ENCODE assay signal across 1 cellular context in the genomic region with DNA sequence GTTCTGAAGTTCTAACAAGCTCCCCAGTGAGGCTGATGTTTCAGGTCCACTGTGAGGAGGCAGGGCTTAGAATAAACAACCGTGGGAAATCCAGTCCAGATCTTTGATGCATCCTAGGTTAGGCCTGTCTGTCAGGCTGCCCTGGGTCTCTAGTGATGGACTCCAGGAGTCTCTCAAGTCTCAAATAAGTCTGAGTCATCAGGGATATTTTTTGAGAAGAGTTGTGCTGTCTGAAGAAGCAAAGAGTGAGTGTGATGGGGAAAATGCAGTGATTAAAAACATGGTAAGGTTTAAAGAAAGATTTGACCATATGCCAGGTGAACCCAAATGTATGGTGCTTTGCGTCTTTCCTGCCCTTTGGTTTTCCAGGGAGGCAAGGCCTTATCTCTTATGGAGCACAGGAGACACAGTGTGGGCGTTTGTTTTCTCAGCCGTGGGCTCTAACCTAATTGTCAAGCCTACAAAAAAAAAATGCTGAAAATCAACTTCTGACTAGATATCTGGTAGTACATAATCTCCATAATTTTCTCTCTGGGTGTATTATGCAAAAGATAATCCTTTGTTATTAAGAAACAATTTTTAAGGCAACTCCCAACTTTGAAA.
TF ChIP-seq lines count a peak whose summit lies in the region.

No MANE protein-coding gene starts in this region.

TF ChIP-seq in K562, 482 proteins besides CTCF, POLR2A, EP300 and RAD21 (continued from another document):
- TF ChIP-seq, protein P1, sequence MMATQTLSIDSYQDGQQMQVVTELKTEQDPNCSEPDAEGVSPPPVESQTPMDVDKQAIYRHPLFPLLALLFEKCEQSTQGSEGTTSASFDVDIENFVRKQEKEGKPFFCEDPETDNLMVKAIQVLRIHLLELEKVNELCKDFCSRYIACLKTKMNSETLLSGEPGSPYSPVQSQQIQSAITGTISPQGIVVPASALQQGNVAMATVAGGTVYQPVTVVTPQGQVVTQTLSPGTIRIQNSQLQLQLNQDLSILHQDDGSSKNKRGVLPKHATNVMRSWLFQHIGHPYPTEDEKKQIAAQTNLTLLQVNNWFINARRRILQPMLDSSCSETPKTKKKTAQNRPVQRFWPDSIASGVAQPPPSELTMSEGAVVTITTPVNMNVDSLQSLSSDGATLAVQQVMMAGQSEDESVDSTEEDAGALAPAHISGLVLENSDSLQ (IDR thresholded peaks at IDR 0.05), result peak; percentile 50
- TF ChIP-seq EGR1 (conservative IDR thresholded peaks at IDR 0.05) (peak; percentile 64), ZFP36 (IDR thresholded peaks at IDR 0.05; ENCODE audit: low read depth, low read length, partially characterized antibody) (no peak)
